ENCODE assay signal across 9 cellular contexts in genomic region chr9:37187713-37188439, GRCh38.
DNase-seq lines count a peak whose midpoint lies in the region; ATAC-seq, FAIRE-seq and TF ChIP-seq lines count a peak whose summit lies in the region.
"Had no signal": no experiment of that assay in that cellular context is flagged by ENCODE, and none has a peak within 500 bp of the region (broad histone marks: within the 10 kb centered on the region; RNA-seq: fewer than 3 reads in every experiment).

No MANE protein-coding gene starts in this region.

- no peak overlapping the region for H3K9ac ChIP-seq in kidney (ENCODE audit: low read length in 2 of 2)

- TF ChIP-seq CTCF in kidney (IDR thresholded peaks at IDR 0.05; ENCODE audit: borderline replicate concordance, extremely low read depth, insufficient read depth) = no peak

- no peaks in the 10 kb centered on the region for H3K4me1 ChIP-seq in kidney (ENCODE audit: control insufficient read depth in 1 of 2, insufficient read depth in 1 of 2, low read depth in 1 of 2, low read length in 2 of 2)

- DNase-seq in AML-193 (lab: John Stamatoyannopoulos, UW) (peak; percentile 14 to 18), kidney (no peak), NCI-H1048 (lab: John Stamatoyannopoulos, UW) (no peak), hepatic stellate cell (ENCODE audit: low spot score) (no peak), COLO829 (ENCODE audit: low spot score) (no peak)
- no peak for DNase-seq in T-helper 2 cell treated with Interferon-gamma antibody and Interleukin-4, amounts not matched to agents 5 μg/mL and 100 μg/mL, for 36 hours (ENCODE audit: low spot score)

- H3K36me3 Mint-ChIP-seq in T-helper 2 cell treated with Interferon-gamma antibody and Interleukin-4, amounts not matched to agents 5 μg/mL and 100 μg/mL, for 36 hours (ENCODE audit: low read depth) = peaks cover 60% of the 10 kb centered on the region

- ATAC-seq in GM18909 (IDR thresholded peaks at IDR 0.05; ENCODE audit: poor library complexity, unreplicated experiment) (peak; percentile 84), HG03039 (IDR thresholded peaks at IDR 0.05; ENCODE audit: unreplicated experiment) (peak; percentile 56)

- H3K27ac Mint-ChIP-seq in T-helper 2 cell treated with Interferon-gamma antibody and Interleukin-4, amounts not matched to agents 5 μg/mL and 100 μg/mL, for 36 hours = peak overlapping the region; percentile 89

- no peaks in the 10 kb centered on the region for H3K9me3 ChIP-seq in kidney (ENCODE audit: control insufficient read depth in 1 of 2, low read length in 2 of 2)

- H3K4me3 Mint-ChIP-seq in T-helper 2 cell treated with Interferon-gamma antibody and Interleukin-4, amounts not matched to agents 5 μg/mL and 100 μg/mL, for 36 hours = peak overlapping the region; percentile 81

- intact Hi-C loops in kidney (cut with DNase I) = no loop called here

- H3K27me3 Mint-ChIP-seq in T-helper 2 cell treated with Interferon-gamma antibody and Interleukin-4, amounts not matched to agents 5 μg/mL and 100 μg/mL, for 36 hours (ENCODE audit: low read depth) = no peaks in the 10 kb centered on the region

- H3K4me1 Mint-ChIP-seq in T-helper 2 cell treated with Interferon-gamma antibody and Interleukin-4, amounts not matched to agents 5 μg/mL and 100 μg/mL, for 36 hours (ENCODE audit: low read depth) = peaks cover 31% of the 10 kb centered on the region

- no peak overlapping the region for H3K27ac ChIP-seq in kidney (ENCODE audit: low read depth in 2 of 2, low read length in 2 of 2)

- H3K9me3 Mint-ChIP-seq in T-helper 2 cell treated with Interferon-gamma antibody and Interleukin-4, amounts not matched to agents 5 μg/mL and 100 μg/mL, for 36 hours = peaks cover 13% of the 10 kb centered on the region

- no peaks in the 10 kb centered on the region for H3K36me3 ChIP-seq in kidney (ENCODE audit: control insufficient read depth in 1 of 2, insufficient read depth in 2 of 2, low read length in 2 of 2)

- no peak overlapping the region for H3K4me3 ChIP-seq in kidney (ENCODE audit: low read length in 2 of 2)

- FAIRE-seq in kidney (lab: Jason Lieb, UNC) = no peak
- FAIRE-seq: G401.6 had no signal

Comparison
In these comparisons a context has a peak if more than half of its experiments do, and no peak if none do; other contexts are left out.
1. DNase-seq: peak in AML-193 (2 of 2); none in T-helper 2 cell treated with Interferon-gamma antibody and Interleukin-4, amounts not matched to agents 5 μg/mL and 100 μg/mL, for 36 hours (single experiment), kidney (single experiment), NCI-H1048 (single experiment), hepatic stellate cell (single experiment) and COLO829 (single experiment).